In the genomic region with DNA sequence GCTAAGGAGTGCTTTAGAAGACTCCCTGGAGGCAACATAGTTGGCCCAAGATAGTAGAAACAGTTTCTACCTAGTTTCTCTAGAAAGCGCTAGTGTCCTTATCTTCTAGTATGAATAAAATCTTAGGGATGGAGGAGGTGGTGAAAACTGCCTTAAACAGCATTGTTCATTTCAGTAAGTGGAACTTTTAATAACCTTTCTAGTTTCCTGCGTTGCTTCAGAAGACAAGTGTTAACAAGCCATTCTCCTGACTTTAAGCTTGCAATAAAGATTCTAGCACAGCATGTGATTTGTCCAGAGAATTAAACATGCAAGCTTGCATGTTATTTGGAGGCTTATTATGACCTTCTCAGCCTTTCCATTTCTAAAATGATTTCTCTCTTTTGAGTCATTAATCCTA, we compare ENCODE assay signal across 27 cellular contexts.
"Had no signal": no experiment of that assay in that cellular context is flagged by ENCODE, and none has a peak within 500 bp of the region (broad histone marks: within the 10 kb centered on the region; RNA-seq: fewer than 3 reads in every experiment).

No MANE protein-coding gene starts in this region.

- H3K9me3 Mint-ChIP-seq: activated naive CD4-positive, alpha-beta T cell treated with anti-CD3 and anti-CD28 coated beads, Interleukin-2, amount 50 U/mL, for 24 hours; activated naive CD8-positive, alpha-beta T cell treated with anti-CD3 and anti-CD28 coated beads, Interleukin-2, amount 50 U/mL, for 24 hours had no signal

- H3K4me3 Mint-ChIP-seq: activated CD8-positive, alpha-beta T cell treated with anti-CD3 and anti-CD28 coated beads, Interleukin-2, amount 10 ng/mL, durations not matched to agents 7 days and 5 days; activated naive CD4-positive, alpha-beta T cell treated with anti-CD3 and anti-CD28 coated beads, Interleukin-2, amount 50 U/mL, for 24 hours; activated naive CD8-positive, alpha-beta T cell treated with anti-CD3 and anti-CD28 coated beads, Interleukin-2, amount 50 U/mL, for 24 hours had no signal

- H3K4me2 ChIP-seq: KMS-11, SK-N-SH had no signal

- H3K4me1 ChIP-seq: ascending aorta, SJCRH30 had no signal

- H3K36me3 ChIP-seq: MG63, SJCRH30, WERI-Rb-1 had no signal

- H3K27ac Mint-ChIP-seq: activated CD8-positive, alpha-beta T cell treated with anti-CD3 and anti-CD28 coated beads, Interleukin-2, amount 10 ng/mL, durations not matched to agents 7 days and 5 days; activated naive CD4-positive, alpha-beta T cell treated with anti-CD3 and anti-CD28 coated beads, Interleukin-2, amount 50 U/mL, for 24 hours; activated naive CD8-positive, alpha-beta T cell treated with anti-CD3 and anti-CD28 coated beads, Interleukin-2, amount 50 U/mL, for 24 hours had no signal

- H3K27me3 Mint-ChIP-seq: activated naive CD4-positive, alpha-beta T cell treated with anti-CD3 and anti-CD28 coated beads, Interleukin-2, amount 50 U/mL, for 24 hours; activated naive CD8-positive, alpha-beta T cell treated with anti-CD3 and anti-CD28 coated beads, Interleukin-2, amount 50 U/mL, for 24 hours had no signal

- ATAC-seq: activated CD4-positive, CD25-positive, alpha-beta regulatory T cell treated with anti-CD3 and anti-CD28 coated beads, Interleukin-2, amount 50 U/mL, for 24 hours; activated CD8-positive, alpha-beta T cell treated with anti-CD3 and anti-CD28 coated beads, Interleukin-2, amount 10 ng/mL, durations not matched to agents 7 days and 5 days; activated naive CD8-positive, alpha-beta T cell treated with anti-CD3 and anti-CD28 coated beads, Interleukin-2, amount 50 U/mL, for 24 hours; body of pancreas had no signal

- H3K4me1 Mint-ChIP-seq: activated naive CD4-positive, alpha-beta T cell treated with anti-CD3 and anti-CD28 coated beads, Interleukin-2, amount 50 U/mL, for 24 hours; activated naive CD8-positive, alpha-beta T cell treated with anti-CD3 and anti-CD28 coated beads, Interleukin-2, amount 50 U/mL, for 24 hours had no signal

- H3K9ac ChIP-seq: KMS-11, SK-N-SH had no signal

- DNase-seq: activated CD4-positive, alpha-beta T cell treated with anti-CD3 and anti-CD28 coated beads for 4 hours; activated CD8-positive, alpha-beta memory T cell treated with anti-CD3 and anti-CD28 coated beads, Interleukin-2, amount 50 U/mL, for 48 hours; activated CD8-positive, alpha-beta T cell treated with anti-CD3 and anti-CD28 coated beads, Interleukin-2, amount 10 ng/mL, durations not matched to agents 7 days and 5 days; activated naive CD8-positive, alpha-beta T cell treated with anti-CD3 and anti-CD28 coated beads, Interleukin-2, amount 50 U/mL, for 24 hours; activated T-cell treated with anti-CD3 and anti-CD28 coated beads, Interleukin-2, amount 50 U/mL, for 1 hour; amniotic stem cell; body of pancreas; MG63; MV-4-11; NCI-H1092 treated with DMSO at 0.1 percent for 48 hours; NCI-H1417 treated with DMSO at 0.1 percent for 48 hours; NCI-H1694; NCI-H2029; NCI-H2107; NCI-H345; NCI-H510A; NCI-H526 treated with DMSO at 0.1 percent for 48 hours; NCI-H82; Right ventricle myocardium superior; SJCRH30; SK-N-SH; T-helper 1 cell; WERI-Rb-1 had no signal

- H3K27me3 ChIP-seq: ascending aorta, body of pancreas, MG63, SJCRH30 had no signal

- H3K4me3 ChIP-seq: ascending aorta, body of pancreas, MG63, SJCRH30 had no signal

- H3K27ac ChIP-seq: ascending aorta, body of pancreas, KMS-11, SJCRH30, WERI-Rb-1 had no signal

- H3K9me3 ChIP-seq: ascending aorta, body of pancreas, MG63, SJCRH30, SK-N-SH had no signal
